1 cellular context compared by ENCODE assay signal in the genomic region with DNA sequence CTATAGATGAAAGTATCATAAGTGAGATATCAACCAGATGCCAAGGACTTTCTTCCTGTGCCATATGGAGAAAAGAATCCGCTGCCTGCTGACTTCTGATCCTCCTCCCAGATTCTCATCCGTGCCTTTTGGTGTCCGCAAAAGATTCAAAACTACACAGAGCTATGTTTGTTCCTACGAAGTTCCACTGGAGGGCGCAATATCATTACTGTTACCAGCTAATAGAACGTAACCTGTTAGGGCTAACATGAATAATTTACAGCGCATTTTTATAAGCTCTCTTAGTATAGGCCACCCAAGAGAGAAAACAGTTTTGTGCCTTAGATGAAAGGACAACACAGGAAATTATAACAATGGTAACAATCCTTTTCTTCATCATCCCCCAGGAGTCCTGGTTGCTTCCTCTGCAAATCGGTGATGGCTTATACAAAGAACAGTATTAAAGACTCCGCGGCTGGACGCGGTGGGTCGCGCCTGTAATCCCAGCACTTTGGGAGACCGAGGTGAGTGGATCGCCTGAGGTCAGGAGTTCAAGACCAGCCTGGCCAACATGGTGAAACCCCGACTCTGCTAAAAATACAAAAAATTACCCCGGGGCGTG.
TF ChIP-seq lines count a peak whose summit lies in the region.

No MANE protein-coding gene starts in this region.

TF ChIP-seq in WTC11, 78 proteins besides CTCF, POLR2A, EP300 and RAD21 (continued from another document):
- TF ChIP-seq, protein P1, sequence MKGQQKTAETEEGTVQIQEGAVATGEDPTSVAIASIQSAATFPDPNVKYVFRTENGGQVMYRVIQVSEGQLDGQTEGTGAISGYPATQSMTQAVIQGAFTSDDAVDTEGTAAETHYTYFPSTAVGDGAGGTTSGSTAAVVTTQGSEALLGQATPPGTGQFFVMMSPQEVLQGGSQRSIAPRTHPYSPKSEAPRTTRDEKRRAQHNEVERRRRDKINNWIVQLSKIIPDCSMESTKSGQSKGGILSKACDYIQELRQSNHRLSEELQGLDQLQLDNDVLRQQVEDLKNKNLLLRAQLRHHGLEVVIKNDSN (CRISPR knock-in tag; IDR thresholded peaks at IDR 0.05): no peak
- TF ChIP-seq ZNF219 (CRISPR knock-in tag; IDR thresholded peaks at IDR 0.05; ENCODE audit: borderline replicate concordance): no peak
- TF ChIP-seq, protein P2, sequence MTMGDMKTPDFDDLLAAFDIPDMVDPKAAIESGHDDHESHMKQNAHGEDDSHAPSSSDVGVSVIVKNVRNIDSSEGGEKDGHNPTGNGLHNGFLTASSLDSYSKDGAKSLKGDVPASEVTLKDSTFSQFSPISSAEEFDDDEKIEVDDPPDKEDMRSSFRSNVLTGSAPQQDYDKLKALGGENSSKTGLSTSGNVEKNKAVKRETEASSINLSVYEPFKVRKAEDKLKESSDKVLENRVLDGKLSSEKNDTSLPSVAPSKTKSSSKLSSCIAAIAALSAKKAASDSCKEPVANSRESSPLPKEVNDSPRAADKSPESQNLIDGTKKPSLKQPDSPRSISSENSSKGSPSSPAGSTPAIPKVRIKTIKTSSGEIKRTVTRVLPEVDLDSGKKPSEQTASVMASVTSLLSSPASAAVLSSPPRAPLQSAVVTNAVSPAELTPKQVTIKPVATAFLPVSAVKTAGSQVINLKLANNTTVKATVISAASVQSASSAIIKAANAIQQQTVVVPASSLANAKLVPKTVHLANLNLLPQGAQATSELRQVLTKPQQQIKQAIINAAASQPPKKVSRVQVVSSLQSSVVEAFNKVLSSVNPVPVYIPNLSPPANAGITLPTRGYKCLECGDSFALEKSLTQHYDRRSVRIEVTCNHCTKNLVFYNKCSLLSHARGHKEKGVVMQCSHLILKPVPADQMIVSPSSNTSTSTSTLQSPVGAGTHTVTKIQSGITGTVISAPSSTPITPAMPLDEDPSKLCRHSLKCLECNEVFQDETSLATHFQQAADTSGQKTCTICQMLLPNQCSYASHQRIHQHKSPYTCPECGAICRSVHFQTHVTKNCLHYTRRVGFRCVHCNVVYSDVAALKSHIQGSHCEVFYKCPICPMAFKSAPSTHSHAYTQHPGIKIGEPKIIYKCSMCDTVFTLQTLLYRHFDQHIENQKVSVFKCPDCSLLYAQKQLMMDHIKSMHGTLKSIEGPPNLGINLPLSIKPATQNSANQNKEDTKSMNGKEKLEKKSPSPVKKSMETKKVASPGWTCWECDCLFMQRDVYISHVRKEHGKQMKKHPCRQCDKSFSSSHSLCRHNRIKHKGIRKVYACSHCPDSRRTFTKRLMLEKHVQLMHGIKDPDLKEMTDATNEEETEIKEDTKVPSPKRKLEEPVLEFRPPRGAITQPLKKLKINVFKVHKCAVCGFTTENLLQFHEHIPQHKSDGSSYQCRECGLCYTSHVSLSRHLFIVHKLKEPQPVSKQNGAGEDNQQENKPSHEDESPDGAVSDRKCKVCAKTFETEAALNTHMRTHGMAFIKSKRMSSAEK (CRISPR knock-in tag; IDR thresholded peaks at IDR 0.05; ENCODE audit: borderline replicate concordance): no peak
- TF ChIP-seq NR1H2 (CRISPR knock-in tag; IDR thresholded peaks at IDR 0.05): no peak
- no peak for TF ChIP-seq FOXJ3 (CRISPR knock-in tag; IDR thresholded peaks at IDR 0.05; ENCODE audit: borderline replicate concordance)
- no peak for TF ChIP-seq NR2C2 (CRISPR knock-in tag; IDR thresholded peaks at IDR 0.05)
- no peak for TF ChIP-seq KAT7 (CRISPR knock-in tag; IDR thresholded peaks at IDR 0.05; ENCODE audit: borderline replicate concordance)
- no peak for TF ChIP-seq TP53 (CRISPR knock-in tag; IDR thresholded peaks at IDR 0.05)
- TF ChIP-seq FOXP1 (CRISPR knock-in tag; IDR thresholded peaks at IDR 0.05; ENCODE audit: borderline replicate concordance): no peak
- TF ChIP-seq, protein P3, sequence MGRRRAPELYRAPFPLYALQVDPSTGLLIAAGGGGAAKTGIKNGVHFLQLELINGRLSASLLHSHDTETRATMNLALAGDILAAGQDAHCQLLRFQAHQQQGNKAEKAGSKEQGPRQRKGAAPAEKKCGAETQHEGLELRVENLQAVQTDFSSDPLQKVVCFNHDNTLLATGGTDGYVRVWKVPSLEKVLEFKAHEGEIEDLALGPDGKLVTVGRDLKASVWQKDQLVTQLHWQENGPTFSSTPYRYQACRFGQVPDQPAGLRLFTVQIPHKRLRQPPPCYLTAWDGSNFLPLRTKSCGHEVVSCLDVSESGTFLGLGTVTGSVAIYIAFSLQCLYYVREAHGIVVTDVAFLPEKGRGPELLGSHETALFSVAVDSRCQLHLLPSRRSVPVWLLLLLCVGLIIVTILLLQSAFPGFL (CRISPR knock-in tag; IDR thresholded peaks at IDR 0.05; ENCODE audit: borderline replicate concordance): no peak
- TF ChIP-seq, protein P4, sequence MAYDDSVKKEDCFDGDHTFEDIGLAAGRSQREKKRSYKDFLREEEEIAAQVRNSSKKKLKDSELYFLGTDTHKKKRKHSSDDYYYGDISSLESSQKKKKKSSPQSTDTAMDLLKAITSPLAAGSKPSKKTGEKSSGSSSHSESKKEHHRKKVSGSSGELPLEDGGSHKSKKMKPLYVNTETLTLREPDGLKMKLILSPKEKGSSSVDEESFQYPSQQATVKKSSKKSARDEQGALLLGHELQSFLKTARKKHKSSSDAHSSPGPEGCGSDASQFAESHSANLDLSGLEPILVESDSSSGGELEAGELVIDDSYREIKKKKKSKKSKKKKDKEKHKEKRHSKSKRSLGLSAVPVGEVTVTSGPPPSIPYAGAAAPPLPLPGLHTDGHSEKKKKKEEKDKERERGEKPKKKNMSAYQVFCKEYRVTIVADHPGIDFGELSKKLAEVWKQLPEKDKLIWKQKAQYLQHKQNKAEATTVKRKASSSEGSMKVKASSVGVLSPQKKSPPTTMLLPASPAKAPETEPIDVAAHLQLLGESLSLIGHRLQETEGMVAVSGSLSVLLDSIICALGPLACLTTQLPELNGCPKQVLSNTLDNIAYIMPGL (CRISPR knock-in tag; IDR thresholded peaks at IDR 0.05): no peak
- TF ChIP-seq CREB1 (CRISPR knock-in tag; IDR thresholded peaks at IDR 0.05): no peak
- no peak for TF ChIP-seq MYBL2 (CRISPR knock-in tag; IDR thresholded peaks at IDR 0.05)
